1 cellular context compared by ENCODE assay signal in genomic region chr7:99693100-99693426, GRCh38.
TF ChIP-seq lines count a peak whose summit lies in the region.

No MANE protein-coding gene starts in this region.

TF ChIP-seq in HepG2, 621 proteins besides CTCF, POLR2A, EP300 and RAD21:
- TF ChIP-seq CC2D1A (CRISPR knock-in tag; IDR thresholded peaks at IDR 0.05) (no peak), ERF (CRISPR knock-in tag; IDR thresholded peaks at IDR 0.05) (no peak), ARID2 (CRISPR knock-in tag; IDR thresholded peaks at IDR 0.05; ENCODE audit: borderline replicate concordance) (0 out of 2 replicates have a peak, but pooled peaks have one; percentile 76), ATAD3A (CRISPR knock-in tag; IDR thresholded peaks at IDR 0.05) (no peak), THRA (CRISPR knock-in tag; IDR thresholded peaks at IDR 0.05; ENCODE audit: borderline replicate concordance) (no peak), CREB3 (CRISPR knock-in tag; IDR thresholded peaks at IDR 0.05) (0 out of 2 replicates have a peak, but pooled peaks have one; percentile 46), RERE (CRISPR knock-in tag; IDR thresholded peaks at IDR 0.05; ENCODE audit: low read depth) (no peak), ZNF790 (CRISPR knock-in tag; IDR thresholded peaks at IDR 0.05; ENCODE audit: borderline replicate concordance) (peak; percentile 41; the same call in 1 of the 2 replicates), ZNF543 (CRISPR knock-in tag; IDR thresholded peaks at IDR 0.05) (peak; percentile 72; the same call in 1 of the 2 replicates), TOPORS (CRISPR knock-in tag; IDR thresholded peaks at IDR 0.05) (peak; percentile 40; the same call in 1 of the 2 replicates), NCOA2 (CRISPR knock-in tag; IDR thresholded peaks at IDR 0.05) (no peak), ZNF576 (CRISPR knock-in tag; IDR thresholded peaks at IDR 0.05) (peak; percentile 46; the same call in 1 of the 2 replicates), ZNF431 (CRISPR knock-in tag; IDR thresholded peaks at IDR 0.05; ENCODE audit: borderline replicate concordance, low read depth) (peak; percentile 92; the same call in 1 of the 2 replicates), SYNCRIP (IDR thresholded peaks at IDR 0.05; ENCODE audit: insufficient read depth, low read depth, low read length) (no peak), GTF2F1 (IDR thresholded peaks at IDR 0.05; ENCODE audit: low read length) (no peak), ZSCAN5A (CRISPR knock-in tag; IDR thresholded peaks at IDR 0.05; ENCODE audit: borderline replicate concordance) (0 out of 2 replicates have a peak, but pooled peaks have one; percentile 9), ZNF780A (CRISPR knock-in tag; IDR thresholded peaks at IDR 0.05) (no peak), ZSCAN29 (CRISPR knock-in tag; conservative IDR thresholded peaks at IDR 0.05) (peak; percentile 73; the same call in 1 of the 2 replicates), ZNF619 (CRISPR knock-in tag; IDR thresholded peaks at IDR 0.05) (peak; percentile 68; the same call in 1 of the 2 replicates), ZNF510 (CRISPR knock-in tag; IDR thresholded peaks at IDR 0.05; ENCODE audit: low read depth) (0 out of 2 replicates have a peak, but pooled peaks have one; percentile 62), ZNF773 (CRISPR knock-in tag; IDR thresholded peaks at IDR 0.05; ENCODE audit: borderline replicate concordance) (no peak), RXRB (CRISPR knock-in tag; IDR thresholded peaks at IDR 0.05; ENCODE audit: borderline replicate concordance) (no peak), ZBTB46 (CRISPR knock-in tag; IDR thresholded peaks at IDR 0.05; ENCODE audit: borderline replicate concordance) (0 out of 2 replicates have a peak, but pooled peaks have one; percentile 57)
